Comparison of ENCODE assay signal across 8 cellular contexts in the genomic region with DNA sequence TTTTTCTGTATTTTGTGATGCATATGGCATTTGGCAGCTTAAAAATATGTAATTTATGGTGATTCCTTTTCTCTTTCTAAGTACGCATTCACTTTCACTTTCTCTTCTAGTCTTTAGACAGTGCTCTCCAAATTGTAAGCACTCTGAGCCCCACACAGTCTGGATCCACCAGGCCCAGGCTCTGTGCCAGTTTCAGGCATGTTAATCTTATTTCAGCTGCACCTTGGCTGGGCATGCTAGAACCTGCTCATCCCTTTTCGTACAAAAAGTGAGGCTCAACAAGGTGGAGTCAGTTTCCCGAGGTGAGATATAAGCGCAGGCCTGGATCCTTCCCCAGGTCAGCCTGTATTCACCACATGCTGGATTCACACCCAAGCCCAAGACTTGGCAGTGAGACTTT.
DNase-seq lines count a peak whose midpoint lies in the region; ATAC-seq, FAIRE-seq and TF ChIP-seq lines count a peak whose summit lies in the region.

No MANE protein-coding gene starts in this region.

- BruUV-seq in K562 (replicated peaks; lab: Mats Ljungman, UMichigan), result no TSS peak

- no peak overlapping the region for H3K27ac ChIP-seq in K562 (ENCODE audit: extremely low read depth, low read depth, low read length)

- DNase-seq in ACHN (peak; percentile 70), NCI-H1694 (lab: John Stamatoyannopoulos, UW) (peak; percentile 71), K562 (ENCODE audit: extremely low read depth in 1 of 4, low spot score in 3 of 4) (no peak), NCI-H2227 treated with DMSO at 0.1 percent for 48 hours (lab: John Stamatoyannopoulos, UW) (no peak), NCI-H524 treated with DMSO at 0.1 percent for 48 hours (lab: John Stamatoyannopoulos, UW) (no peak), OCI-M2 (lab: John Stamatoyannopoulos, UW; ENCODE audit: unreplicated experiment) (no peak)
- peak in 2 of 10 donors; percentile 15 to 25 for DNase-seq in naive thymus-derived CD8-positive, alpha-beta T cell

- WGBS in K562 (ENCODE audit: insufficient coverage, low coverage, missing lambda C conversion rate), result 0% methylated on average over 4 of the region's 4 CpGs

- H3K4me3 ChIP-seq in K562, result no peak overlapping the region

- no peaks in the 10 kb centered on the region for H3K9me3 ChIP-seq in K562 (replicated peaks; ENCODE audit: control insufficient read depth, insufficient read depth, low read depth, low read length)

- H3K79me2 ChIP-seq in K562 (ENCODE audit: control insufficient read depth, insufficient read depth, low read length), result no peaks in the 10 kb centered on the region

- peaks cover 0 to 12% of the 10 kb centered on the region in 2 experiments; a peak in 1 of 5 replicates for H3K27me3 ChIP-seq in K562 (ENCODE audit: control insufficient read depth in 2 of 2, insufficient read depth in 2 of 2, low read length in 2 of 2)

- TF ChIP-seq EP300 in K562 (IDR thresholded peaks at IDR 0.05; ENCODE audit: low read length), result no peak

- H3K9ac ChIP-seq in K562 (ENCODE audit: insufficient read depth in 1 of 2, low read depth in 2 of 2, low read length in 2 of 2), result no peak overlapping the region

- FAIRE-seq in K562 (lab: Jason Lieb, UNC), result no peak

- POLR2A ChIA-PET in K562 (lab: Yijun Ruan, JAX), result interaction anchor here (0.8 to 1.0 kb wide), 2 partner anchors 25 to 81 kb away, joined by 3 to 4 read pairs; no protein-coding TSS in a partner anchor
- POLR2A ChIA-PET in naive thymus-derived CD8-positive, alpha-beta T cell (lab: Charles Lee), result no interaction called here

- H3K9me3 Mint-ChIP-seq in naive thymus-derived CD8-positive, alpha-beta T cell, result peaks cover 0 to 2% (median 0%) of the 10 kb centered on the region in 9 donors

- peak overlapping the region in 9 of 10 donors; percentile 30 to 91 (median 80) for H3K27ac Mint-ChIP-seq in naive thymus-derived CD8-positive, alpha-beta T cell

- H3K4me2 ChIP-seq in K562 (ENCODE audit: insufficient read depth, low read length), result no peak overlapping the region

- CTCF ChIA-PET in K562 (lab: Yijun Ruan, JAX; ENCODE audit: low intra/inter-chr PET ratio), result no interaction called here

- no peak for TF ChIP-seq POLR2A in K562 (conservative IDR thresholded peaks at IDR 0.05)

- no peaks in the 10 kb centered on the region for H4K20me1 ChIP-seq in K562 (replicated peaks; ENCODE audit: control insufficient read depth, insufficient read depth, low read length)

- in situ Hi-C loops in ACHN (cut with HindIII; ENCODE audit: low pct_ligation_motif_present, low pct_unique_long_range_greater_than_20kb, low sequenced_read_pairs) (loop anchor here (25.0 kb wide), 1 partner anchor 164 kb away; no protein-coding TSS in a partner anchor), K562 (cut with MboI) (no loop called here)

- intact Hi-C loops in K562 (cut with micrococcal nuclease), result no loop called here

- H3K4me1 Mint-ChIP-seq in naive thymus-derived CD8-positive, alpha-beta T cell, result peaks cover 6 to 19% (median 18%) of the 10 kb centered on the region in 4 donors

- no peak for TF ChIP-seq RAD21 in K562 (CRISPR knock-in tag; conservative IDR thresholded peaks at IDR 0.05 in 1 of 2, IDR thresholded peaks at IDR 0.05 in 1 of 2)

- TF ChIP-seq CTCF in K562 (IDR thresholded peaks at IDR 0.05 in 2 of 3, conservative IDR thresholded peaks at IDR 0.05 in 1 of 3; ENCODE audit: insufficient read depth in 2 of 3, low read depth in 1 of 3, low read length in 3 of 3), result no peak

- H3K27me3 Mint-ChIP-seq in naive thymus-derived CD8-positive, alpha-beta T cell, result peaks cover 0 to 4% (median 2%) of the 10 kb centered on the region in 5 donors

- peaks cover 0 to 3% (median 0%) of the 10 kb centered on the region in 3 donors for H3K36me3 Mint-ChIP-seq in naive thymus-derived CD8-positive, alpha-beta T cell

- no peak overlapping the region; the same call in 1 of the 2 replicates for H2AFZ ChIP-seq in K562 (ENCODE audit: low read depth, low read length)

- peak; percentile 74 for ATAC-seq in GM19043 (IDR thresholded peaks at IDR 0.05; ENCODE audit: low read depth, unreplicated experiment)
- no peak for ATAC-seq in K562
- peak; percentile 59 to 61 for ATAC-seq in naive thymus-derived CD8-positive, alpha-beta T cell

- H3K4me3 Mint-ChIP-seq in naive thymus-derived CD8-positive, alpha-beta T cell, result peak overlapping the region; percentile 56 to 83 (median 78)

- no peaks in the 10 kb centered on the region for H3K9me1 ChIP-seq in K562 (ENCODE audit: control insufficient read depth, insufficient read depth, low read length)

- no peaks in the 10 kb centered on the region for H3K4me1 ChIP-seq in K562 (replicated peaks in 1 of 2; ENCODE audit: control insufficient read depth in 2 of 2, insufficient read depth in 2 of 2, low read length in 2 of 2)

- no peaks in the 10 kb centered on the region for H3K36me3 ChIP-seq in K562 (ENCODE audit: control insufficient read depth, insufficient read depth, low read length)

TF ChIP-seq in K562, 482 proteins besides CTCF, POLR2A, EP300 and RAD21:
- no peak for TF ChIP-seq PBX2 (CRISPR knock-in tag; IDR thresholded peaks at IDR 0.05; ENCODE audit: low read depth)
- peak; percentile 71; the same call in 1 of the 2 replicates for TF ChIP-seq PBX2 (tag; conservative IDR thresholded peaks at IDR 0.05; ENCODE audit: low read depth)
- TF ChIP-seq ETV6 (IDR thresholded peaks at IDR 0.05; ENCODE audit: borderline replicate concordance in 1 of 2, low read depth in 2 of 2, low read length in 1 of 2), result no peak
- no peak for TF ChIP-seq ETV6 (CRISPR knock-in tag; IDR thresholded peaks at IDR 0.05; ENCODE audit: borderline replicate concordance)
- peak; percentile 30 for TF ChIP-seq MEIS2 (IDR thresholded peaks at IDR 0.05; ENCODE audit: partially characterized antibody)
- TF ChIP-seq ZNF134 (CRISPR knock-in tag; conservative IDR thresholded peaks at IDR 0.05), result peak; percentile 68

Comparison
In these comparisons a context has a peak if more than half of its experiments do, and no peak if none do; other contexts are left out.
1. DNase-seq: peak in ACHN (single experiment) and NCI-H1694 (single experiment); none in K562 (0 of 4), NCI-H2227 treated with DMSO at 0.1 percent for 48 hours (single experiment), NCI-H524 treated with DMSO at 0.1 percent for 48 hours (single experiment) and OCI-M2 (single experiment).